14 cellular contexts compared by ENCODE assay signal in genomic region chr6:51398793-51399192, GRCh38.
DNase-seq lines count a peak whose midpoint lies in the region; ATAC-seq and TF ChIP-seq lines count a peak whose summit lies in the region.
"Had no signal": no experiment of that assay in that cellular context is flagged by ENCODE, and none has a peak within 500 bp of the region (broad histone marks: within the 10 kb centered on the region; RNA-seq: fewer than 3 reads in every experiment).

No MANE protein-coding gene starts in this region.

- no peaks in the 10 kb centered on the region for H3K4me1 Mint-ChIP-seq in nephron progenitor cell
- H3K4me1 Mint-ChIP-seq: endodermal cell had no signal

- H3K9me3 Mint-ChIP-seq in nephron progenitor cell: no peaks in the 10 kb centered on the region
- H3K9me3 Mint-ChIP-seq: endodermal cell had no signal

- H3K27me3 Mint-ChIP-seq in nephron progenitor cell (ENCODE audit: low read depth, poor library complexity): peaks cover 4% of the 10 kb centered on the region

- H3K27ac ChIP-seq in SU-DHL-6 (ENCODE audit: low read depth, low read length): no peak overlapping the region
- H3K27ac ChIP-seq: SJCRH30 had no signal

- no peaks in the 10 kb centered on the region for H4K20me1 ChIP-seq in SU-DHL-6 (ENCODE audit: low read depth, low read length)

- H3K9me3 ChIP-seq in SU-DHL-6 (ENCODE audit: insufficient read depth, low read length): no peaks in the 10 kb centered on the region
- H3K9me3 ChIP-seq: breast epithelium, SJCRH30 had no signal

- H3K4me3 ChIP-seq in Jurkat, Clone E6-1 (ENCODE audit: low read length): no peak overlapping the region
- no peak overlapping the region for H3K4me3 ChIP-seq in SU-DHL-6 (ENCODE audit: insufficient read depth, low read length, poor library complexity, severe bottlenecking)
- H3K4me3 ChIP-seq: breast epithelium, SJCRH30 had no signal

- peak; percentile 40 for TF ChIP-seq CTCF in SU-DHL-6 (IDR thresholded peaks at IDR 0.05; ENCODE audit: insufficient read depth, low read length, poor library complexity, severe bottlenecking)
- no peak for TF ChIP-seq CTCF in nephron progenitor cell (IDR thresholded peaks at IDR 0.05)

- H2AFZ ChIP-seq in SU-DHL-6 (ENCODE audit: low read depth, low read length, severe bottlenecking): no peak overlapping the region

- H3K4me2 ChIP-seq in SU-DHL-6 (ENCODE audit: low read depth, low read length, poor library complexity, severe bottlenecking): no peak overlapping the region

- H3F3A ChIP-seq in SU-DHL-6 (ENCODE audit: insufficient read depth): no peaks in the 10 kb centered on the region

- ATAC-seq in GM18498 (IDR thresholded peaks at IDR 0.05; ENCODE audit: unreplicated experiment) (peak; percentile 31), GM21576 (IDR thresholded peaks at IDR 0.05; ENCODE audit: unreplicated experiment) (peak; percentile 17), HG02623 (IDR thresholded peaks at IDR 0.05; ENCODE audit: unreplicated experiment) (no peak)

- no peaks in the 10 kb centered on the region for H3K36me3 Mint-ChIP-seq in nephron progenitor cell (ENCODE audit: low read depth)

- peak; percentile 25 for DNase-seq in Jurkat, Clone E6-1 (ENCODE audit: low read depth, low spot score)
- DNase-seq in nephron progenitor cell (no peak), Kasumi-1 (lab: John Stamatoyannopoulos, UW) (no peak), middle frontal gyrus (ENCODE audit: extremely low spot score, low spot score) (no peak)
- DNase-seq: activated CD4-positive, CD25-positive, alpha-beta regulatory T cell treated with anti-CD3 and anti-CD28 coated beads, Interleukin-2, amount 50 U/mL, for 72 hours; activated effector memory CD4-positive, alpha-beta T cell treated with anti-CD3 and anti-CD28 coated beads, Interleukin-2, amount 50 U/mL, for 16 hours; NCI-H2171 treated with DMSO at 0.1 percent for 48 hours; SJCRH30 had no signal

- no peak overlapping the region for H3K4me3 Mint-ChIP-seq in nephron progenitor cell
- H3K4me3 Mint-ChIP-seq: endodermal cell had no signal

- H3K27ac Mint-ChIP-seq in nephron progenitor cell: no peak overlapping the region
- H3K27ac Mint-ChIP-seq: endodermal cell had no signal

- no peaks in the 10 kb centered on the region for H3K79me2 ChIP-seq in SU-DHL-6 (ENCODE audit: insufficient read depth, low read length)

- no peaks in the 10 kb centered on the region for H3K27me3 ChIP-seq in SU-DHL-6 (ENCODE audit: low read length)
- H3K27me3 ChIP-seq: breast epithelium, SJCRH30 had no signal

- no peak overlapping the region for H3K9ac ChIP-seq in SU-DHL-6 (ENCODE audit: low read length)

- no peaks in the 10 kb centered on the region for H3K36me3 ChIP-seq in SU-DHL-6 (ENCODE audit: low read length)
- H3K36me3 ChIP-seq: breast epithelium, SJCRH30 had no signal

- no peaks in the 10 kb centered on the region for H3K9me2 ChIP-seq in SU-DHL-6 (replicated peaks; ENCODE audit: insufficient read depth, low read length)
